In genomic region chr3:194572131-194572789, GRCh38 we compare ENCODE assay signal across 1 cellular context.
A peak's percentile ranks its signal among the peaks of the same experiment; 100 is the strongest.
TF ChIP-seq lines count a peak whose summit lies in the region.

No MANE protein-coding gene starts in this region.

TF ChIP-seq in HEK293, 187 proteins besides CTCF, POLR2A, EP300 and RAD21 (continued from another document and continues in another):
- TF ChIP-seq HIC1 (tag by site-specific recombination; IDR thresholded peaks at IDR 0.05), result peak; percentile 99
- TF ChIP-seq ZNF184 (tag by site-specific recombination; IDR thresholded peaks at IDR 0.05), result peak; percentile 21; the same call in 1 of the 2 replicates
- TF ChIP-seq ZNF426 (tag by site-specific recombination; IDR thresholded peaks at IDR 0.05), result no peak
- TF ChIP-seq ZNF16 (tag by site-specific recombination; IDR thresholded peaks at IDR 0.05; ENCODE audit: low read depth), result no peak
- no peak; the same call in none of the 2 replicates for TF ChIP-seq EGR2 (tag by site-specific recombination; IDR thresholded peaks at IDR 0.05; ENCODE audit: low read depth)
- TF ChIP-seq ZBTB49 (tag by site-specific recombination; IDR thresholded peaks at IDR 0.05; ENCODE audit: low read depth), result no peak
- peak; percentile 53; the same call in 1 of the 2 replicates for TF ChIP-seq KLF1 (tag by site-specific recombination; IDR thresholded peaks at IDR 0.05)
- no peak for TF ChIP-seq ZNF19 (tag by site-specific recombination; IDR thresholded peaks at IDR 0.05; ENCODE audit: low read depth)
- no peak for TF ChIP-seq ZNF792 (tag by site-specific recombination; IDR thresholded peaks at IDR 0.05)
- TF ChIP-seq ZNF341 (tag by site-specific recombination; IDR thresholded peaks at IDR 0.05; ENCODE audit: low read depth), result peak; percentile 44; the same call in 1 of the 2 replicates
- TF ChIP-seq KLF8 (tag by site-specific recombination; IDR thresholded peaks at IDR 0.05), result peak; percentile 73
- no peak for TF ChIP-seq ZNF768 (tag by site-specific recombination; IDR thresholded peaks at IDR 0.05)
- no peak for TF ChIP-seq HOXA7 (CRISPR knock-in tag; IDR thresholded peaks at IDR 0.05; ENCODE audit: borderline replicate concordance)
- TF ChIP-seq FEZF1 (tag by site-specific recombination; IDR thresholded peaks at IDR 0.05), result peak; percentile 74; the same call in 1 of the 2 replicates
- no peak for TF ChIP-seq ZNF48 (tag by site-specific recombination; IDR thresholded peaks at IDR 0.05)
- peak; percentile 25; the same call in 1 of the 2 replicates for TF ChIP-seq MYNN (tag by site-specific recombination; IDR thresholded peaks at IDR 0.05; ENCODE audit: borderline replicate concordance)
- TF ChIP-seq ZNF292 (tag by site-specific recombination; IDR thresholded peaks at IDR 0.05; ENCODE audit: borderline replicate concordance, low read depth), result no peak
- no peak for TF ChIP-seq ZNF664 (tag by site-specific recombination; IDR thresholded peaks at IDR 0.05)
- peak; percentile 77 for TF ChIP-seq ZNF692 (tag by site-specific recombination; IDR thresholded peaks at IDR 0.05)
- TF ChIP-seq ZNF830 (tag by site-specific recombination; IDR thresholded peaks at IDR 0.05; ENCODE audit: low read depth), result no peak
- TF ChIP-seq ZNF223 (tag by site-specific recombination; IDR thresholded peaks at IDR 0.05), result no peak
- TF ChIP-seq ZNF785 (tag by site-specific recombination; IDR thresholded peaks at IDR 0.05), result no peak
- peak; percentile 85 for TF ChIP-seq ZBTB17 (tag by site-specific recombination; IDR thresholded peaks at IDR 0.05)
- no peak for TF ChIP-seq GLI4 (tag by site-specific recombination; IDR thresholded peaks at IDR 0.05)
- no peak for TF ChIP-seq ZNF596 (tag by site-specific recombination; IDR thresholded peaks at IDR 0.05)
- TF ChIP-seq ZNF645 (tag by site-specific recombination; IDR thresholded peaks at IDR 0.05), result no peak
- TF ChIP-seq ZNF211 (tag by site-specific recombination; IDR thresholded peaks at IDR 0.05; ENCODE audit: low read depth), result no peak
- TF ChIP-seq ZNF155 (tag by site-specific recombination; IDR thresholded peaks at IDR 0.05), result no peak
- TF ChIP-seq ZNF473 (tag by site-specific recombination; IDR thresholded peaks at IDR 0.05), result no peak
- no peak for TF ChIP-seq ZFP41 (tag by site-specific recombination; IDR thresholded peaks at IDR 0.05; ENCODE audit: borderline replicate concordance)
- peak; percentile 95 for TF ChIP-seq ZNF660 (tag by site-specific recombination; IDR thresholded peaks at IDR 0.05)
- TF ChIP-seq PRDM2 (tag by site-specific recombination; IDR thresholded peaks at IDR 0.05; ENCODE audit: borderline replicate concordance), result no peak
- TF ChIP-seq ZFP37 (tag by site-specific recombination; IDR thresholded peaks at IDR 0.05), result peak; percentile 85
- TF ChIP-seq ZNF354C (tag by site-specific recombination; IDR thresholded peaks at IDR 0.05; ENCODE audit: borderline replicate concordance, low read depth), result no peak
- TF ChIP-seq ZNF837 (tag by site-specific recombination; IDR thresholded peaks at IDR 0.05), result no peak
- TF ChIP-seq, protein P1, sequence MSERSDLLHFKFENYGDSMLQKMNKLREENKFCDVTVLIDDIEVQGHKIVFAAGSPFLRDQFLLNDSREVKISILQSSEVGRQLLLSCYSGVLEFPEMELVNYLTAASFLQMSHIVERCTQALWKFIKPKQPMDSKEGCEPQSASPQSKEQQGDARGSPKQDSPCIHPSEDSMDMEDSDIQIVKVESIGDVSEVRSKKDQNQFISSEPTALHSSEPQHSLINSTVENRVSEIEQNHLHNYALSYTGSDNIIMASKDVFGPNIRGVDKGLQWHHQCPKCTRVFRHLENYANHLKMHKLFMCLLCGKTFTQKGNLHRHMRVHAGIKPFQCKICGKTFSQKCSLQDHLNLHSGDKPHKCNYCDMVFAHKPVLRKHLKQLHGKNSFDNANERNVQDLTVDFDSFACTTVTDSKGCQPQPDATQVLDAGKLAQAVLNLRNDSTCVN (tag by site-specific recombination; optimal IDR thresholded peaks at IDR 0.05), result no peak
- no peak for TF ChIP-seq ZNF707 (tag by site-specific recombination; IDR thresholded peaks at IDR 0.05)
- no peak for TF ChIP-seq ELK4 (IDR thresholded peaks at IDR 0.05; ENCODE audit: borderline replicate concordance, low read depth, low read length)
- TF ChIP-seq ZNF24 (tag by site-specific recombination; IDR thresholded peaks at IDR 0.05), result peak; percentile 95
- TF ChIP-seq ZNF350 (tag by site-specific recombination; IDR thresholded peaks at IDR 0.05), result no peak
- peak; percentile 67; the same call in 1 of the 2 replicates for TF ChIP-seq ZNF394 (tag by site-specific recombination; IDR thresholded peaks at IDR 0.05; ENCODE audit: borderline replicate concordance)
- peak; percentile 98 for TF ChIP-seq ZNF366 (tag by site-specific recombination; conservative IDR thresholded peaks at IDR 0.05)
- TF ChIP-seq ZNF521 (tag by site-specific recombination; IDR thresholded peaks at IDR 0.05), result no peak
- TF ChIP-seq ZNF423 (tag by site-specific recombination; IDR thresholded peaks at IDR 0.05), result no peak
- no peak for TF ChIP-seq ZNF776 (tag by site-specific recombination; IDR thresholded peaks at IDR 0.05; ENCODE audit: borderline replicate concordance)
- peak; percentile 58 for TF ChIP-seq ZNF398 (tag by site-specific recombination; IDR thresholded peaks at IDR 0.05)
- TF ChIP-seq TCF7L2 (IDR thresholded peaks at IDR 0.05; ENCODE audit: borderline replicate concordance, low read depth, low read length), result no peak
- no peak for TF ChIP-seq MZF1 (tag by site-specific recombination; IDR thresholded peaks at IDR 0.05; ENCODE audit: borderline replicate concordance)
- peak; percentile 54; the same call in 1 of the 2 replicates for TF ChIP-seq ZNF10 (tag by site-specific recombination; IDR thresholded peaks at IDR 0.05)
- TF ChIP-seq ZNF2 (tag by site-specific recombination; IDR thresholded peaks at IDR 0.05), result peak; percentile 69
